ENCODE assay signal across 26 cellular contexts in the genomic region with DNA sequence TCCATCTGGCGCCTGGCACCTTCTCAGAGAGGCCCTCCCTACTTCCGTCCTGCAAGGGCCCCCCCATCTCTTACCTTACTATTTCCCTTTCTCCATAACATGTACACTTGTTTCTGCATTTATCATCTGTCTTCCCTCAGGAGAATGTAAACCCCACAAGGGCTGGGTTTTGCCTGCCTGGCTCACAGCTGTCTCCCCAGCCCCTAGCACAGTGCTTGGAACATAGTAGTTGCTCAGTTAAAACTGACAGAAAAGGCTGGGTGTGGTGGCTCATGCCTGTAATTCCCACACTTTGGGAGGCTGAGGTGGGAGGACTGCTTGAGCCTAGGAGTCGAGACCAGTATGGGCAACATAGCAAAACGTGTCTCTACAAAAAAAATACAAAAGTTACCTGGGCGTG.
"Had no signal": no experiment of that assay in that cellular context is flagged by ENCODE, and none has a peak within 500 bp of the region (broad histone marks: within the 10 kb centered on the region; RNA-seq: fewer than 3 reads in every experiment).

No MANE protein-coding gene starts in this region.

- H3K4me3 Mint-ChIP-seq: activated naive CD4-positive, alpha-beta T cell treated with anti-CD3 and anti-CD28 coated beads, Interleukin-2, amount 10 ng/mL, durations not matched to agents 7 days and 5 days; activated T-helper 1 cell treated with anti-CD3 and anti-CD28 coated beads, Interleukin-12 subunit alpha, Interleukin-12 subunit beta, Interleukin-2, Interleukin-4 antibody, amounts not matched to agents 30 ng/mL and 10 ng/mL and 1 ng/mL, durations not matched to agents 14 hours and 24 hours and 36 hours; stimulated activated effector memory CD8-positive, alpha-beta T cell treated with anti-CD3 and anti-CD28 coated beads, Interleukin-12 subunit alpha, Interleukin-12 subunit beta, amount 100 ng/mL, for 72 hours; stimulated activated naive CD8-positive, alpha-beta T cell treated with anti-CD3 and anti-CD28 coated beads, Interleukin-15, Interleukin-2, amounts not matched to agents 100 ng/mL and 50 ng/mL, for 24 hours had no signal

- H3K9me3 Mint-ChIP-seq: activated naive CD4-positive, alpha-beta T cell treated with anti-CD3 and anti-CD28 coated beads, Interleukin-2, amount 10 ng/mL, durations not matched to agents 7 days and 5 days; activated T-helper 1 cell treated with anti-CD3 and anti-CD28 coated beads, Interleukin-12 subunit alpha, Interleukin-12 subunit beta, Interleukin-2, Interleukin-4 antibody, amounts not matched to agents 30 ng/mL and 10 ng/mL and 1 ng/mL, durations not matched to agents 14 hours and 24 hours and 36 hours; stimulated activated effector memory CD8-positive, alpha-beta T cell treated with anti-CD3 and anti-CD28 coated beads, Interleukin-12 subunit alpha, Interleukin-12 subunit beta, amount 100 ng/mL, for 72 hours; stimulated activated naive CD8-positive, alpha-beta T cell treated with anti-CD3 and anti-CD28 coated beads, Interleukin-15, Interleukin-2, amounts not matched to agents 100 ng/mL and 50 ng/mL, for 24 hours had no signal

- H3K4me1 ChIP-seq: pancreas, prostate gland had no signal

- H3K27ac ChIP-seq: esophagus muscularis mucosa, foreskin keratinocyte, heart right ventricle, pancreas, prostate gland, sigmoid colon, thoracic aorta had no signal

- H3K27me3 ChIP-seq: esophagus muscularis mucosa, foreskin keratinocyte, heart right ventricle, pancreas, sigmoid colon had no signal

- H3K36me3 ChIP-seq: esophagus muscularis mucosa, heart right ventricle, pancreas, prostate gland, sigmoid colon, thoracic aorta had no signal

- H3K36me3 Mint-ChIP-seq: activated naive CD4-positive, alpha-beta T cell treated with anti-CD3 and anti-CD28 coated beads, Interleukin-2, amount 10 ng/mL, durations not matched to agents 7 days and 5 days; stimulated activated effector memory CD8-positive, alpha-beta T cell treated with anti-CD3 and anti-CD28 coated beads, Interleukin-12 subunit alpha, Interleukin-12 subunit beta, amount 100 ng/mL, for 72 hours had no signal

- DNase-seq: activated CD4-positive, alpha-beta T cell treated with anti-CD3 and anti-CD28 coated beads for 1 hour; activated CD4-positive, alpha-beta T cell treated with anti-CD3 and anti-CD28 coated beads, Interleukin-2, amount 50 U/mL, for 1 hour; activated effector memory CD4-positive, alpha-beta T cell treated with anti-CD3 and anti-CD28 coated beads, Interleukin-2, amount 50 U/mL, for 16 hours; activated naive CD4-positive, alpha-beta T cell treated with anti-CD3 and anti-CD28 coated beads, Interleukin-2, amount 10 ng/mL, durations not matched to agents 7 days and 5 days; activated T-cell treated with anti-CD3 and anti-CD28 coated beads for 4 hours; dermis blood vessel endothelial cell; effector CD4-positive, alpha-beta T cell; foreskin keratinocyte; heart right ventricle; kidney glomerular epithelial cell; mucosa of descending colon; nucleus accumbens; pancreas; retina; sigmoid colon; small intestine; stimulated activated CD4-positive, alpha-beta T cell treated with anti-CD3 and anti-CD28 coated beads, Interleukin-4, amount 100 ng/mL, for 24 hours; T-helper 2 cell; trophoblast cell had no signal

- H3K27me3 Mint-ChIP-seq: stimulated activated naive CD8-positive, alpha-beta T cell treated with anti-CD3 and anti-CD28 coated beads, Interleukin-15, Interleukin-2, amounts not matched to agents 100 ng/mL and 50 ng/mL, for 24 hours had no signal

- H3K9me3 ChIP-seq: esophagus muscularis mucosa, heart right ventricle, mucosa of descending colon, pancreas, prostate gland, sigmoid colon, thoracic aorta had no signal

- H3K27ac Mint-ChIP-seq: activated naive CD4-positive, alpha-beta T cell treated with anti-CD3 and anti-CD28 coated beads, Interleukin-2, amount 10 ng/mL, durations not matched to agents 7 days and 5 days; activated T-helper 1 cell treated with anti-CD3 and anti-CD28 coated beads, Interleukin-12 subunit alpha, Interleukin-12 subunit beta, Interleukin-2, Interleukin-4 antibody, amounts not matched to agents 30 ng/mL and 10 ng/mL and 1 ng/mL, durations not matched to agents 14 hours and 24 hours and 36 hours; stimulated activated effector memory CD8-positive, alpha-beta T cell treated with anti-CD3 and anti-CD28 coated beads, Interleukin-12 subunit alpha, Interleukin-12 subunit beta, amount 100 ng/mL, for 72 hours; stimulated activated naive CD8-positive, alpha-beta T cell treated with anti-CD3 and anti-CD28 coated beads, Interleukin-15, Interleukin-2, amounts not matched to agents 100 ng/mL and 50 ng/mL, for 24 hours had no signal

- H3K4me3 ChIP-seq: esophagus muscularis mucosa, heart right ventricle, mucosa of descending colon, pancreas, prostate gland, sigmoid colon, thoracic aorta had no signal

- ATAC-seq: foreskin keratinocyte; heart right ventricle; left lobe of liver; mucosa of descending colon; pancreas; stimulated activated effector memory CD8-positive, alpha-beta T cell treated with anti-CD3 and anti-CD28 coated beads, Interleukin-12 subunit alpha, Interleukin-12 subunit beta, amount 100 ng/mL, for 72 hours had no signal
